Comparison of ENCODE assay signal across 23 cellular contexts in the genomic region with DNA sequence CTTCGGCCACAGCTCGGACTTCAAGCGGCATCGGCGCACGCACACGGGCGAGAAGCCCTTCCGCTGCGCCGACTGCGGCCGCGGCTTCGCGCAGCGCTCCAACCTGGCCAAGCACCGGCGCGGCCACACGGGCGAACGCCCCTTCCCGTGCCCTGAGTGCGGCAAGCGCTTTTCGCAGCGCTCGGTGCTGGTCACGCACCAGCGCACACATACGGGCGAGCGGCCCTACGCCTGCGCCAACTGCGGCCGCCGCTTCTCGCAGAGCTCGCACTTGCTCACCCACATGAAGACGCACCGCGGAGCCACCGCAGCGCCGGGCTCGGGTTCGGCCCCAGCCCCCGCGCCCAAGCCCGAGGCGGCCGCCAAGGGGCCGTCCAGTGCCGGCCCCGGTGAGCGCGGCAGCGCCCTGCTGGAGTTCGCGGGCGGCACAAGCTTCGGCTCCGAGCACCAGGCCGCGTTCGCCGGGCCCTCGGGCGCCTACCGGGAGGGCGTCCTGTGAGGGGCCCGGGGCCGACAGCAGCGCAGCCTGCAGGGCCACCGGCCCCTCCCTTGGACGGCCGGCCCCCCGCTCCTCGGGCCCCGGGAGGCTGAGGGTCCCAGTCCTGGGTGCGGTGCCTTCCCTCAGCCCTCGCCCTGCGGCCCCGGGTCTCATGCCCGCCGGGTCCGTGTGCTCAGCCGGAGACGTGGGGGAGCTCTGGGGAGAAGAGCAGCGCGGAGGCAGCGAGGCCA. TPM values are rescaled to one million over a fixed set of nuclear protein-coding genes. Genes with fewer than 3 reads are reported as not detected.
DNase-seq lines count a peak whose midpoint lies in the region; ATAC-seq, FAIRE-seq and TF ChIP-seq lines count a peak whose summit lies in the region.
"Had no signal": no experiment of that assay in that cellular context is flagged by ENCODE, and none has a peak within 500 bp of the region (broad histone marks: within the 10 kb centered on the region; RNA-seq: fewer than 3 reads in every experiment).

No MANE protein-coding gene starts in this region.

- FAIRE-seq in GM12891 (lab: Jason Lieb, UNC), result no peak
- FAIRE-seq: HTR-8/SVneo had no signal

- DNase-seq in activated CD4-positive, CD25-positive, alpha-beta regulatory T cell treated with anti-CD3 and anti-CD28 coated beads, Interleukin-2, amount 50 U/mL, for 72 hours, result peak; percentile 23
- peak; percentile 20 for DNase-seq in GM12891 (ENCODE audit: insufficient read length, low spot score)
- DNase-seq in endothelial cell (ENCODE audit: low spot score), result no peak
- no peak for DNase-seq in testis
- DNase-seq in substantia nigra (lab: John Stamatoyannopoulos, UW), result no peak
- DNase-seq: CD8-positive, alpha-beta T cell; DMS 273 treated with DMSO at 0.1 percent for 48 hours; GF-D8; H9; KBM-7; MV-4-11; NCI-H1417 treated with DMSO at 0.1 percent for 48 hours; NCI-H2029; NCI-H2171; NCI-H446 treated with DMSO at 0.1 percent for 48 hours; NK-92 treated with Interleukin-12 subunit alpha and Interleukin-12 subunit beta, amount 100 ng/mL, for 24 hours; SHP77 treated with DMSO at 0.1 percent for 48 hours had no signal

- no peaks in the 10 kb centered on the region for H3K9me3 ChIP-seq in testis

- H3K4me3 ChIP-seq in testis, result peak overlapping the region; percentile 18 to 51

- no peaks in the 10 kb centered on the region for H3K27me3 ChIP-seq in testis

- H3K36me3 ChIP-seq in testis (ENCODE audit: low read depth, missing control alignments), result no peaks in the 10 kb centered on the region

- no peak for TF ChIP-seq CTCF in endothelial cell (IDR thresholded peaks at IDR 0.05; ENCODE audit: unreplicated experiment)
- no peak for TF ChIP-seq CTCF in testis (IDR thresholded peaks at IDR 0.05)

- H3K9me3 Mint-ChIP-seq in endothelial cell (ENCODE audit: unreplicated experiment), result no peaks in the 10 kb centered on the region
- H3K9me3 Mint-ChIP-seq: CD8-positive, alpha-beta T cell had no signal

- H3K4me1 Mint-ChIP-seq in endothelial cell (ENCODE audit: unreplicated experiment), result peaks cover 8% of the 10 kb centered on the region

- H3K4me1 ChIP-seq in testis, result no peaks in the 10 kb centered on the region

- H3K27me3 Mint-ChIP-seq in endothelial cell (ENCODE audit: unreplicated experiment), result peaks cover 6% of the 10 kb centered on the region

- H3K4me3 Mint-ChIP-seq in endothelial cell (ENCODE audit: unreplicated experiment), result peak overlapping the region; percentile 66
- H3K4me3 Mint-ChIP-seq: CD8-positive, alpha-beta T cell; H9 had no signal

- no peak for TF ChIP-seq POLR2A in GM12891 (IDR thresholded peaks at IDR 0.05; ENCODE audit: low read depth, low read length)
- no peak for TF ChIP-seq POLR2A in testis (IDR thresholded peaks at IDR 0.05)

- WGBS in testis, 2 donors, result 82 to 98% methylated on average over 25 to 91 of the region's 94 CpGs

- H3K36me3 Mint-ChIP-seq in endothelial cell (ENCODE audit: low read depth, unreplicated experiment), result peaks cover 26% of the 10 kb centered on the region

- ATAC-seq in activated CD4-positive, CD25-positive, alpha-beta regulatory T cell treated with anti-CD3 and anti-CD28 coated beads, Interleukin-2, amount 50 U/mL, for 24 hours, result no peak
- ATAC-seq in GM21619 (IDR thresholded peaks at IDR 0.05; ENCODE audit: unreplicated experiment), result no peak
- no peak for ATAC-seq in GM21367 (IDR thresholded peaks at IDR 0.05; ENCODE audit: unreplicated experiment)
- ATAC-seq: CD8-positive, alpha-beta T cell had no signal

- H3K27ac ChIP-seq in testis (no peak overlapping the region), substantia nigra (ENCODE audit: low read depth, low read length, poor library complexity, severe bottlenecking) (no peak overlapping the region)
- H3K27ac ChIP-seq: 22Rv1, HL-60 had no signal

- intact Hi-C loops in testis (cut with DNase I; ENCODE audit: low total_unique reads), result no loop called here

- no peak overlapping the region for H3K27ac Mint-ChIP-seq in endothelial cell (ENCODE audit: unreplicated experiment)
- H3K27ac Mint-ChIP-seq: CD8-positive, alpha-beta T cell had no signal

TF ChIP-seq in GM12891, 5 proteins besides CTCF, POLR2A, EP300 and RAD21:
- TF ChIP-seq PAX5 (IDR thresholded peaks at IDR 0.05; ENCODE audit: insufficient read depth, low read length, severe bottlenecking) (peak; percentile 5), TAF1 (IDR thresholded peaks at IDR 0.05; ENCODE audit: low read depth, low read length) (no peak)

RNA-seq across cellular contexts. Expression of a gene that starts 17.2 kb away (rescaled TPM):
- 13.6 TPM for polyA plus RNA-seq in GM12891 (2012; ENCODE audit: low read depth, missing spikeins)
- total RNA-seq in endothelial cell (ENCODE audit: unreplicated experiment) (42.2 TPM), testis (10 to 100 TPM; 46.6 to 50.9 TPM)
- polyA plus RNA-seq in testis (ENCODE audit: insufficient read depth, low read depth, low replicate concordance), result 22.7 TPM

RNA-seq across cellular contexts. Expression of a gene that starts 38.9 kb away (rescaled TPM):
- 0.26 TPM for polyA plus RNA-seq in GM12891 (2012; ENCODE audit: low read depth, missing spikeins)
- total RNA-seq in endothelial cell (ENCODE audit: unreplicated experiment), result 7.9 TPM
- 1 to 10 TPM; 8.7 to 8.8 TPM for total RNA-seq in testis
- polyA plus RNA-seq in testis (ENCODE audit: insufficient read depth, low read depth, low replicate concordance), result 9.4 TPM

RNA-seq across cellular contexts. Expression of a gene that starts 52.5 kb away (rescaled TPM):
- 9.8 TPM for polyA plus RNA-seq in GM12891 (2012; ENCODE audit: low read depth, missing spikeins)
- 30.8 TPM for total RNA-seq in endothelial cell (ENCODE audit: unreplicated experiment)
- total RNA-seq in testis, result 10 to 100 TPM; 15.5 to 18.0 TPM
- 10.3 TPM for polyA plus RNA-seq in testis (ENCODE audit: insufficient read depth, low read depth, low replicate concordance)

Comparison
In these comparisons a context has a peak if more than half of its experiments do, and no peak if none do; other contexts are left out.
1. DNase-seq: peak in activated CD4-positive, CD25-positive, alpha-beta regulatory T cell treated with anti-CD3 and anti-CD28 coated beads, Interleukin-2, amount 50 U/mL, for 72 hours (single experiment) and GM12891 (single experiment); none in endothelial cell (single experiment), testis (single experiment) and substantia nigra (0 of 49).